ENCODE assay signal across 19 cellular contexts in genomic region chr11:106395716-106396349, GRCh38.
A peak's percentile ranks its signal among the peaks of the same experiment; 100 is the strongest.
DNase-seq lines count a peak whose midpoint lies in the region; ATAC-seq and TF ChIP-seq lines count a peak whose summit lies in the region.
"Had no signal": no experiment of that assay in that cellular context is flagged by ENCODE, and none has a peak within 500 bp of the region (broad histone marks: within the 10 kb centered on the region; RNA-seq: fewer than 3 reads in every experiment).

No MANE protein-coding gene starts in this region.

- H2AFZ ChIP-seq in H9 (ENCODE audit: low read length): no peak overlapping the region

- no peak overlapping the region for H3T11ph ChIP-seq in H9 (ENCODE audit: low read length)

- H3K4ac ChIP-seq in H9 (ENCODE audit: low read depth, low read length) (no peak overlapping the region), mesendoderm (ENCODE audit: low read depth, low read length) (no peak overlapping the region)

- no peak overlapping the region for H3K14ac ChIP-seq in H9 (ENCODE audit: insufficient read depth, low read length)

- H2BK20ac ChIP-seq in H9 (ENCODE audit: low read depth, low read length, poor library complexity, severe bottlenecking): no peak overlapping the region

- H2BK120ac ChIP-seq in H9 (ENCODE audit: low read depth, low read length, poor library complexity, severe bottlenecking) (no peak overlapping the region), mesendoderm (ENCODE audit: low read depth, low read length) (no peak overlapping the region)

- H3K9me3 ChIP-seq in H9 (ENCODE audit: control insufficient read depth, low read depth, low read length) (no peaks in the 10 kb centered on the region), endodermal cell (ENCODE audit: control insufficient read depth, low read length) (peaks cover 12% of the 10 kb centered on the region)

- WGBS in H9 (ENCODE audit: extremely low coverage, insufficient read length, low lambda C conversion rate): no CpG with 5 or more reads among the region's 10 CpGs
- 95 to 97% methylated on average over 6 to 10 of the region's 10 CpGs for WGBS in endodermal cell (ENCODE audit: insufficient coverage in 1 of 2, insufficient read length in 1 of 2), 2 experiments
- no CpG with 5 or more reads among the region's 10 CpGs for WGBS in mesendoderm (ENCODE audit: extremely low coverage, insufficient coverage, low lambda C conversion rate)

- peak; percentile 53 for DNase-seq in H9
- peak; percentile 22 for DNase-seq in LoVo (ENCODE audit: low spot score)
- peak; percentile 79 for DNase-seq in endodermal cell
- peak; percentile 34 for DNase-seq in mesendoderm
- no peak for DNase-seq in T-helper 1 cell
- DNase-seq: ACHN; C1 segment of cervical spinal cord; CD8-positive, alpha-beta memory T cell; GF-D8; NCI-H1105 treated with DMSO at 0.1 percent for 48 hours; NCI-H1694; NCI-H2081 treated with DMSO at 0.1 percent for 48 hours; NCI-H774; OCI-M1; SIG-M5 had no signal

- H3K4me2 ChIP-seq in H9 (ENCODE audit: insufficient read depth, insufficient read length, low read length) (no peak overlapping the region), mesendoderm (ENCODE audit: low read length) (no peak overlapping the region)

- H3K18ac ChIP-seq in H9 (ENCODE audit: insufficient read length, low read depth, low read length) (no peak overlapping the region), mesendoderm (ENCODE audit: low read length) (no peak overlapping the region)

- no peak overlapping the region for H2BK12ac ChIP-seq in H9 (ENCODE audit: insufficient read length, low read depth, low read length)

- no peak overlapping the region for H2BK5ac ChIP-seq in H9 (ENCODE audit: insufficient read length, low read length)
- no peak overlapping the region for H2BK5ac ChIP-seq in mesendoderm (ENCODE audit: low read length)

- H3K4me1 ChIP-seq in H9 (ENCODE audit: insufficient read depth, low read length): peaks cover 5% of the 10 kb centered on the region; the same call in 1 of the 2 replicates
- H3K4me1 ChIP-seq in endodermal cell (ENCODE audit: control insufficient read depth, insufficient read depth, low read length): no peaks in the 10 kb centered on the region
- H3K4me1 ChIP-seq in mesendoderm (ENCODE audit: control insufficient read depth, low read depth, low read length): no peaks in the 10 kb centered on the region

- H3K27ac ChIP-seq in H9 (ENCODE audit: insufficient read length, low read depth, low read length): no peak overlapping the region
- no peak overlapping the region for H3K27ac ChIP-seq in endodermal cell (ENCODE audit: low read depth, low read length)
- H3K27ac ChIP-seq in mesendoderm (ENCODE audit: low read depth, low read length): no peak overlapping the region
- H3K27ac ChIP-seq: RWPE1 had no signal

- H4K20me1 ChIP-seq in H9 (ENCODE audit: control insufficient read depth, insufficient read depth, insufficient read length): no peaks in the 10 kb centered on the region

- TF ChIP-seq CTCF in H9 (conservative IDR thresholded peaks at IDR 0.05) (no peak), endodermal cell (conservative IDR thresholded peaks at IDR 0.05) (no peak)

- H3K9me3 Mint-ChIP-seq in H9: peaks cover 11% of the 10 kb centered on the region in 2 experiments
- peaks cover 13% of the 10 kb centered on the region for H3K9me3 Mint-ChIP-seq in endodermal cell

- no peak overlapping the region for H3K27ac Mint-ChIP-seq in H9
- no peak overlapping the region for H3K27ac Mint-ChIP-seq in endodermal cell
- H3K27ac Mint-ChIP-seq: CD8-positive, alpha-beta memory T cell had no signal

- no peaks in the 10 kb centered on the region for H3K36me3 ChIP-seq in endodermal cell (ENCODE audit: control insufficient read depth, insufficient read depth, low read length)
- H3K36me3 ChIP-seq in mesendoderm (ENCODE audit: control insufficient read depth, insufficient read depth, low read length): no peaks in the 10 kb centered on the region

- no peak overlapping the region for H2AK5ac ChIP-seq in H9 (ENCODE audit: insufficient read length, low read length)
- H2AK5ac ChIP-seq in mesendoderm (ENCODE audit: low read length): no peak overlapping the region

- H3K27me3 ChIP-seq in H9 (ENCODE audit: insufficient read depth, low read length) (no peaks in the 10 kb centered on the region), endodermal cell (ENCODE audit: control insufficient read depth, insufficient read depth, low read length, poor library complexity, severe bottlenecking) (no peaks in the 10 kb centered on the region), mesendoderm (ENCODE audit: insufficient read depth, low read length, poor library complexity) (no peaks in the 10 kb centered on the region)

- no peak overlapping the region for H3K4me3 Mint-ChIP-seq in H9
- no peak overlapping the region for H3K4me3 Mint-ChIP-seq in endodermal cell
- H3K4me3 Mint-ChIP-seq: CD8-positive, alpha-beta memory T cell had no signal

- H4K91ac ChIP-seq in H9 (ENCODE audit: insufficient read length, low read depth, low read length): no peak overlapping the region

- H3K23me2 ChIP-seq in H9 (ENCODE audit: insufficient read length, low read depth, low read length, poor library complexity, severe bottlenecking): no peaks in the 10 kb centered on the region

- H3K9ac ChIP-seq in H9 (ENCODE audit: extremely low read depth, insufficient read length, low read length): no peak overlapping the region
- H3K9ac ChIP-seq in endodermal cell (ENCODE audit: extremely low read depth, low read length, poor library complexity, severe bottlenecking): no peak overlapping the region
- H3K9ac ChIP-seq in mesendoderm (ENCODE audit: low read length): no peak overlapping the region

- H3K27me3 Mint-ChIP-seq in H9 (ENCODE audit: low read depth) (no peaks in the 10 kb centered on the region; the same call in 1 of the 2 replicates), endodermal cell (ENCODE audit: insufficient read depth) (no peaks in the 10 kb centered on the region)
- H3K27me3 Mint-ChIP-seq: CD8-positive, alpha-beta memory T cell had no signal

- no peak overlapping the region for H3K23ac ChIP-seq in H9 (ENCODE audit: insufficient read length, low read depth, low read length)
- no peak overlapping the region for H3K23ac ChIP-seq in mesendoderm (ENCODE audit: low read length)

- no peak overlapping the region for H2BK15ac ChIP-seq in H9 (ENCODE audit: low read depth, low read length)
- H2BK15ac ChIP-seq in mesendoderm (replicated peaks; ENCODE audit: low read depth): no peak overlapping the region

- H3K4me3 ChIP-seq in endodermal cell (ENCODE audit: low read length) (no peak overlapping the region), mesendoderm (ENCODE audit: low read length) (no peak overlapping the region)

- peaks cover 29 to 36% of the 10 kb centered on the region in 2 experiments for H3K4me1 Mint-ChIP-seq in H9
- H3K4me1 Mint-ChIP-seq in endodermal cell: peaks cover 9% of the 10 kb centered on the region
- H3K4me1 Mint-ChIP-seq: CD8-positive, alpha-beta memory T cell had no signal

- H3K36me3 Mint-ChIP-seq in H9 (ENCODE audit: insufficient read depth in 1 of 3, low read depth in 3 of 3) (peaks cover 8 to 11% (median 9%) of the 10 kb centered on the region in 3 experiments; a peak in 6 of 7 replicates), endodermal cell (ENCODE audit: low read depth) (no peaks in the 10 kb centered on the region)
- H3K36me3 Mint-ChIP-seq: CD8-positive, alpha-beta memory T cell had no signal

- no peak overlapping the region for H4K5ac ChIP-seq in H9 (ENCODE audit: insufficient read length, low read depth, low read length)
- no peak overlapping the region for H4K5ac ChIP-seq in mesendoderm (ENCODE audit: low read length)

- H3K79me2 ChIP-seq in H9 (ENCODE audit: insufficient read depth, low read length) (no peaks in the 10 kb centered on the region), mesendoderm (ENCODE audit: control insufficient read depth, insufficient read depth, low read length) (no peaks in the 10 kb centered on the region)

- ATAC-seq in GM18907 (IDR thresholded peaks at IDR 0.05; ENCODE audit: unreplicated experiment) (no peak), HG03521 (IDR thresholded peaks at IDR 0.05; ENCODE audit: unreplicated experiment) (no peak)
- ATAC-seq: SK-N-SH treated with all-trans-retinoic acid at 6 μM for 48 hours had no signal

- no peak overlapping the region for H3K56ac ChIP-seq in H9 (ENCODE audit: insufficient read length, low read depth, low read length)
- H3K56ac ChIP-seq in mesendoderm (ENCODE audit: low read length): no peak overlapping the region

- no peaks in the 10 kb centered on the region for H3K79me1 ChIP-seq in H9 (ENCODE audit: insufficient read depth, low read depth, low read length, poor library complexity, severe bottlenecking)
- no peaks in the 10 kb centered on the region for H3K79me1 ChIP-seq in mesendoderm (ENCODE audit: low read length)

- H4K8ac ChIP-seq in H9 (replicated peaks; ENCODE audit: insufficient read length, low read depth, low read length) (no peak overlapping the region), mesendoderm (ENCODE audit: low read depth, low read length) (no peak overlapping the region)

Comparison
In these comparisons a context has a peak if more than half of its experiments do, and no peak if none do; other contexts are left out.
1. DNase-seq: peak in H9 (single experiment), LoVo (single experiment), endodermal cell (single experiment) and mesendoderm (single experiment); none in T-helper 1 cell (0 of 5).